ENCODE assay signal across 7 cellular contexts in genomic region chr10:43591303-43591904, GRCh38.
"Had no signal": no experiment of that assay in that cellular context is flagged by ENCODE, and none has a peak within 500 bp of the region (broad histone marks: within the 10 kb centered on the region; RNA-seq: fewer than 3 reads in every experiment).

No MANE protein-coding gene starts in this region.

- H3K4me1 ChIP-seq: HAP-1 had no signal

- H3K36me3 ChIP-seq: HAP-1 had no signal

- H2AFZ ChIP-seq: GM23248 had no signal

- H3K27ac ChIP-seq: GM23248, HL-60 had no signal

- H3K9ac ChIP-seq: GM23248 had no signal

- DNase-seq: GM23248, GOT3, H7, HFFc6, IMR-90 had no signal

- H3K4me3 ChIP-seq: GM23248, HAP-1 had no signal

- H3K9me3 ChIP-seq: HAP-1 had no signal
